9 cellular contexts compared by ENCODE assay signal in genomic region chr10:114824396-114824795, GRCh38. TPM values are rescaled to one million over a fixed set of nuclear protein-coding genes. Genes with fewer than 3 reads are reported as not detected.
DNase-seq lines count a peak whose midpoint lies in the region; ATAC-seq, FAIRE-seq and TF ChIP-seq lines count a peak whose summit lies in the region.
"Had no signal": no experiment of that assay in that cellular context is flagged by ENCODE, and none has a peak within 500 bp of the region (broad histone marks: within the 10 kb centered on the region; RNA-seq: fewer than 3 reads in every experiment).

No MANE protein-coding gene starts in this region.

- H3K4me1 ChIP-seq in left ventricle myocardium inferior (peaks cover 58% of the 10 kb centered on the region), astrocyte (ENCODE audit: insufficient read depth, low read length) (peaks cover 31% of the 10 kb centered on the region), lower lobe of right lung (peaks cover 47% of the 10 kb centered on the region), mucosa of descending colon (ENCODE audit: low read depth) (peaks cover 22% of the 10 kb centered on the region)

- peak overlapping the region; percentile 88 for H3K4me2 ChIP-seq in astrocyte (ENCODE audit: low read length)

- H4K20me1 ChIP-seq in astrocyte (ENCODE audit: insufficient read depth, low read length), result no peaks in the 10 kb centered on the region

- peaks cover 71% of the 10 kb centered on the region for H3K79me2 ChIP-seq in astrocyte (ENCODE audit: insufficient read depth, low read length)

- peaks cover 24% of the 10 kb centered on the region for H3K4me1 Mint-ChIP-seq in astrocyte (ENCODE audit: low read depth, unreplicated experiment)

- intact Hi-C loops in left ventricle myocardium inferior (cut with micrococcal nuclease), result loop anchor here (5.0 kb wide), 1 partner anchor 522 kb away; no protein-coding TSS in a partner anchor
- intact Hi-C loops in Right ventricle myocardium superior (cut with DNase I), result loop anchor here (10.0 kb wide), 1 partner anchor 360 kb away; no protein-coding TSS in a partner anchor
- intact Hi-C loops in lower lobe of right lung (cut with DNase I), result no loop called here
- intact Hi-C loops in mucosa of descending colon (cut with DNase I, micrococcal nuclease), result no loop called here

- no peak overlapping the region for H3K27ac Mint-ChIP-seq in astrocyte (ENCODE audit: unreplicated experiment)

- no peaks in the 10 kb centered on the region for H3K9me3 Mint-ChIP-seq in astrocyte (ENCODE audit: unreplicated experiment)
- H3K9me3 Mint-ChIP-seq: activated naive CD4-positive, alpha-beta T cell treated with anti-CD3 and anti-CD28 coated beads, Interleukin-2, amount 50 U/mL, for 72 hours had no signal

- H3K4me3 ChIP-seq in left ventricle myocardium inferior, result peak overlapping the region; percentile 85
- peak overlapping the region; percentile 25 for H3K4me3 ChIP-seq in astrocyte (ENCODE audit: insufficient read depth, low read depth, low read length)
- peak overlapping the region; percentile 92 for H3K4me3 ChIP-seq in lower lobe of right lung
- no peak overlapping the region for H3K4me3 ChIP-seq in mucosa of descending colon

- FAIRE-seq in astrocyte (lab: Jason Lieb, UNC), result no peak

- H3K9me3 ChIP-seq in left ventricle myocardium inferior (replicated peaks) (no peaks in the 10 kb centered on the region), astrocyte (ENCODE audit: insufficient read depth, low read depth, low read length) (no peaks in the 10 kb centered on the region), lower lobe of right lung (no peaks in the 10 kb centered on the region), mucosa of descending colon (no peaks in the 10 kb centered on the region)

- no peak for ATAC-seq in Right ventricle myocardium superior (ENCODE audit: poor library complexity)
- no peak for ATAC-seq in lower lobe of right lung
- ATAC-seq in HG02610 (IDR thresholded peaks at IDR 0.05; ENCODE audit: unreplicated experiment), result no peak
- ATAC-seq in mucosa of descending colon, result no peak

- H3K36me3 Mint-ChIP-seq in astrocyte (ENCODE audit: low read depth, unreplicated experiment), result peaks cover 3% of the 10 kb centered on the region

- peak overlapping the region; percentile 69 for H3K4me3 Mint-ChIP-seq in astrocyte (ENCODE audit: unreplicated experiment)

- H3K9ac ChIP-seq in astrocyte (ENCODE audit: low read length), result peak overlapping the region; percentile 70

- TF ChIP-seq CTCF in left ventricle myocardium inferior (IDR thresholded peaks at IDR 0.05; ENCODE audit: borderline replicate concordance) (no peak), astrocyte (IDR thresholded peaks at IDR 0.05; ENCODE audit: insufficient read depth, low read depth, low read length) (no peak), lower lobe of right lung (IDR thresholded peaks at IDR 0.05) (no peak), mucosa of descending colon (IDR thresholded peaks at IDR 0.05) (no peak)

- H3K27me3 Mint-ChIP-seq in astrocyte (ENCODE audit: low read depth, unreplicated experiment), result no peaks in the 10 kb centered on the region

- H3K36me3 ChIP-seq in left ventricle myocardium inferior (no peaks in the 10 kb centered on the region), astrocyte (ENCODE audit: insufficient read depth, low read length) (no peaks in the 10 kb centered on the region), lower lobe of right lung (no peaks in the 10 kb centered on the region), mucosa of descending colon (ENCODE audit: low read depth) (no peaks in the 10 kb centered on the region)

- no peak overlapping the region for H2AFZ ChIP-seq in astrocyte (ENCODE audit: low read depth, low read length)

- H3K27ac ChIP-seq in left ventricle myocardium inferior (replicated peaks) (peak overlapping the region; percentile 97), astrocyte (ENCODE audit: low read depth, low read length) (peak overlapping the region; percentile 97), lower lobe of right lung (peak overlapping the region; percentile 14)

- H3K27me3 ChIP-seq in left ventricle myocardium inferior (ENCODE audit: low read depth), result no peaks in the 10 kb centered on the region
- no peaks in the 10 kb centered on the region for H3K27me3 ChIP-seq in astrocyte (ENCODE audit: insufficient read depth, low read length)
- no peaks in the 10 kb centered on the region for H3K27me3 ChIP-seq in lower lobe of right lung (ENCODE audit: low read depth)

- DNase-seq in left ventricle myocardium inferior (no peak), Right ventricle myocardium superior (no peak), astrocyte (ENCODE audit: low read depth) (peak; percentile 53), lower lobe of right lung (no peak), mucosa of descending colon (no peak), amniotic stem cell (lab: John Stamatoyannopoulos, UW) (no peak)
- no peak for DNase-seq in activated effector memory CD4-positive, alpha-beta T cell treated with Interleukin-2 at 50 U/mL for 16 hours

RNA-seq across cellular contexts. Expression of gene FHIP2A, which starts 2.8 kb away (rescaled TPM):
- total RNA-seq in left ventricle myocardium inferior (26.6 TPM), Right ventricle myocardium superior (22.6 TPM), astrocyte (36.1 and 38.2 TPM in 2 replicates), lower lobe of right lung (23.6 TPM), mucosa of descending colon (10 to 100 TPM; 14.8 to 29.7 (median 15.0) TPM)

Comparison
In these comparisons a context has a peak if more than half of its experiments do, and no peak if none do; other contexts are left out.
1. H3K27ac ChIP-seq: peak in every context shown above with its lines; median percentile 97 in left ventricle myocardium inferior; 97 in astrocyte; 14 in lower lobe of right lung.
2. intact Hi-C loops: an anchor here in left ventricle myocardium inferior (5.0 kb wide) and Right ventricle myocardium superior (10.0 kb wide); none called in lower lobe of right lung and mucosa of descending colon.